Comparison of ENCODE assay signal across 22 cellular contexts in genomic region chr13:68984688-68985319, GRCh38.
DNase-seq lines count a peak whose midpoint lies in the region; ATAC-seq, FAIRE-seq and TF ChIP-seq lines count a peak whose summit lies in the region.
"Had no signal": no experiment of that assay in that cellular context is flagged by ENCODE, and none has a peak within 500 bp of the region (broad histone marks: within the 10 kb centered on the region; RNA-seq: fewer than 3 reads in every experiment).

No MANE protein-coding gene starts in this region.

- no peak overlapping the region for H3K27ac Mint-ChIP-seq in WTC11
- H3K27ac Mint-ChIP-seq in activated CD4-positive, alpha-beta memory T cell treated with anti-CD3 and anti-CD28 coated beads, Interleukin-2, amount 10 ng/mL, durations not matched to agents 7 days and 5 days: no peak overlapping the region
- H3K27ac Mint-ChIP-seq: H9, HFFc6 had no signal

- H3K4me3 Mint-ChIP-seq in WTC11: no peak overlapping the region
- H3K4me3 Mint-ChIP-seq in activated CD4-positive, alpha-beta memory T cell treated with anti-CD3 and anti-CD28 coated beads, Interleukin-2, amount 10 ng/mL, durations not matched to agents 7 days and 5 days: no peak overlapping the region
- H3K4me3 Mint-ChIP-seq: H9, HFFc6 had no signal

- no peak for TF ChIP-seq POLR2A in suprapubic skin (IDR thresholded peaks at IDR 0.05)

- peaks cover 15% of the 10 kb centered on the region for H3K9me3 Mint-ChIP-seq in WTC11
- H3K9me3 Mint-ChIP-seq in activated CD4-positive, alpha-beta memory T cell treated with anti-CD3 and anti-CD28 coated beads, Interleukin-2, amount 10 ng/mL, durations not matched to agents 7 days and 5 days: peaks cover 15% of the 10 kb centered on the region

- no peaks in the 10 kb centered on the region for H3K27me3 Mint-ChIP-seq in WTC11 (ENCODE audit: low read depth)
- no peaks in the 10 kb centered on the region for H3K27me3 Mint-ChIP-seq in activated CD4-positive, alpha-beta memory T cell treated with anti-CD3 and anti-CD28 coated beads, Interleukin-2, amount 10 ng/mL, durations not matched to agents 7 days and 5 days

- TF ChIP-seq CTCF in WTC11 (IDR thresholded peaks at IDR 0.05): no peak
- TF ChIP-seq CTCF in suprapubic skin (IDR thresholded peaks at IDR 0.05): no peak

- H3K4me1 Mint-ChIP-seq in WTC11: peaks cover 28% of the 10 kb centered on the region
- no peaks in the 10 kb centered on the region for H3K4me1 Mint-ChIP-seq in activated CD4-positive, alpha-beta memory T cell treated with anti-CD3 and anti-CD28 coated beads, Interleukin-2, amount 10 ng/mL, durations not matched to agents 7 days and 5 days

- TF ChIP-seq EP300 in suprapubic skin (IDR thresholded peaks at IDR 0.05): no peak

- no peaks in the 10 kb centered on the region for H3K9me3 ChIP-seq in suprapubic skin
- H3K9me3 ChIP-seq: BE2C, SJCRH30 had no signal

- POLR2A ChIA-PET in WTC11 (lab: Charles Lee): no interaction called here
- POLR2A ChIA-PET in activated CD4-positive, alpha-beta memory T cell treated with anti-CD3 and anti-CD28 coated beads, Interleukin-2, amount 10 ng/mL, durations not matched to agents 7 days and 5 days (lab: Charles Lee): no interaction called here

- H3K27me3 ChIP-seq in suprapubic skin: no peaks in the 10 kb centered on the region
- H3K27me3 ChIP-seq: BE2C, SJCRH30 had no signal

- H3K36me3 ChIP-seq in suprapubic skin: no peaks in the 10 kb centered on the region
- H3K36me3 ChIP-seq: BE2C, SJCRH30 had no signal

- H3K36me3 Mint-ChIP-seq in WTC11: peaks cover 8% of the 10 kb centered on the region
- H3K36me3 Mint-ChIP-seq in activated CD4-positive, alpha-beta memory T cell treated with anti-CD3 and anti-CD28 coated beads, Interleukin-2, amount 10 ng/mL, durations not matched to agents 7 days and 5 days (ENCODE audit: low read depth): no peaks in the 10 kb centered on the region

- WGBS in suprapubic skin: 94% methylated on average over 25 of the region's 37 CpGs

- H3K4me3 ChIP-seq in suprapubic skin: no peak overlapping the region
- H3K4me3 ChIP-seq: GM12878, GM23248, SJCRH30 had no signal

- DNase-seq in Daoy (ENCODE audit: low read depth) (peak; percentile 60), WTC11 (ENCODE audit: low spot score) (peak; percentile 12), suprapubic skin (ENCODE audit: low spot score in 2 of 2) (peak; percentile 56 to 72), midbrain (lab: John Stamatoyannopoulos, UW) (no peak)
- DNase-seq in activated CD4-positive, alpha-beta memory T cell treated with anti-CD3 and anti-CD28 coated beads, Interleukin-2, amount 10 ng/mL, durations not matched to agents 7 days and 5 days: no peak
- DNase-seq: BE2C; DMS79; GM23248; H9; HFFc6; IMR-90; NCI-H1105; NCI-H2029 treated with DMSO at 0.1 percent for 48 hours; NCI-H345; NCI-H524; NCI-H774; NK-92 treated with Interleukin-12 subunit alpha and Interleukin-12 subunit beta, amount 100 ng/mL, for 24 hours; SJCRH30 had no signal

- no peak overlapping the region for H3K27ac ChIP-seq in suprapubic skin
- H3K27ac ChIP-seq: GM23248, SJCRH30 had no signal

- ATAC-seq in WTC11 (peak; percentile 73), HG02884 (IDR thresholded peaks at IDR 0.05; ENCODE audit: unreplicated experiment) (no peak)
- ATAC-seq: GM12878, Panc1 had no signal

- CTCF ChIA-PET in WTC11 (lab: Charles Lee): no interaction called here
- CTCF ChIA-PET in activated CD4-positive, alpha-beta memory T cell treated with anti-CD3 and anti-CD28 coated beads, Interleukin-2, amount 10 ng/mL, durations not matched to agents 7 days and 5 days (lab: Charles Lee): no interaction called here

- peak; percentile 33 for FAIRE-seq in islet of Langerhans (lab: Jason Lieb, UNC)
- FAIRE-seq: GM12878 had no signal

- no peaks in the 10 kb centered on the region for H3K4me1 ChIP-seq in suprapubic skin
- H3K4me1 ChIP-seq: BE2C, SJCRH30 had no signal

TF ChIP-seq in WTC11, 78 proteins besides CTCF, POLR2A, EP300 and RAD21:
- TF ChIP-seq ATF2 (CRISPR knock-in tag; IDR thresholded peaks at IDR 0.05; ENCODE audit: borderline replicate concordance, low read depth) (no peak), ZMAT4 (CRISPR knock-in tag; IDR thresholded peaks at IDR 0.05) (no peak), ZNF263 (CRISPR knock-in tag; IDR thresholded peaks at IDR 0.05; ENCODE audit: low read depth) (no peak), MYBL2 (CRISPR knock-in tag; IDR thresholded peaks at IDR 0.05) (no peak), ZNF671 (CRISPR knock-in tag; IDR thresholded peaks at IDR 0.05) (no peak), NFE2L1 (CRISPR knock-in tag; IDR thresholded peaks at IDR 0.05) (no peak), CDX4 (CRISPR knock-in tag; IDR thresholded peaks at IDR 0.05; ENCODE audit: borderline replicate concordance) (no peak), E2F5 (CRISPR knock-in tag; IDR thresholded peaks at IDR 0.05) (no peak)

Comparison
In these comparisons a context has a peak if more than half of its experiments do, and no peak if none do; other contexts are left out.
1. DNase-seq: peak in Daoy (single experiment), WTC11 (single experiment) and suprapubic skin (2 of 2); none in activated CD4-positive, alpha-beta memory T cell treated with anti-CD3 and anti-CD28 coated beads, Interleukin-2, amount 10 ng/mL, durations not matched to agents 7 days and 5 days (single experiment) and midbrain (single experiment).